1 cellular context compared by ENCODE assay signal in the genomic region with DNA sequence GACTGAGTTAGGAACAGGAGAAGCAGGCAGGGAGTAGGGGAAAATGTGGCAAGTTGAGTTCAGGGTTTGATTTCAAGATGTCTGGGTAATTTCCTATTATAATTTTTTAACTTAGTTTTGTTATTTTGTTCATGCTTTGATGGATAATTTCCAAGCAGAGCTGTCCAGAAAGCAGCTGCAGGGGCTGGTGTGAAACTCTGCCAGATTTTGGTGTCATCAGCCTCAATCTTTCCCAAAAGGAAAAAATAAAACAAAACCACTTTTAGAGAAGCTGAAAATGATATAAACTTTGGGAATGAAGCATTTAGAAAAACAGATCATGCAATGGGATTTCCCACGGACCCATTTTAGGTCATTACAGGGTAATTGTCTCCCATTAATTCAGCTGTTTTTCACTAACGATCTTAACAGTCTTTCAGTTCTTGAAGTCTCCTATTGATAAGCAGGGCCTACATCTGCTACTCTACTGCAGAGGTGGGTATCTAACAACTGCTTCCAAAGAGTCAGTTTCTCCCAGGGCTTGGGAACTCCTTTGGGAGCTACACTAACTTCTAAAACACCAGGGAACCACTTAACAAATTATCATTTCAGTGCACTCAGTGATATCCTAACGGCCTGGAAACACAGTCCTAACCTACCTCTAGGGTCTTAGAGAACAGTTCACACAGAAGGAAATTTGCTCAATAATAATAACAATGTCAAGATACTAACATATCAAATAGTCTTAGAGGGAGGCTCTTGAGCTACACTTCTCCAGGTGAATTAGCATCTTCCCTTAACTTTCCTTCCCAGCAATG.
TF ChIP-seq lines count a peak whose summit lies in the region.

No MANE protein-coding gene starts in this region.

TF ChIP-seq in WTC11, 78 proteins besides CTCF, POLR2A, EP300 and RAD21 (continued from another document):
- TF ChIP-seq ARID4B (CRISPR knock-in tag; IDR thresholded peaks at IDR 0.05; ENCODE audit: borderline replicate concordance) = no peak
